In the genomic region with DNA sequence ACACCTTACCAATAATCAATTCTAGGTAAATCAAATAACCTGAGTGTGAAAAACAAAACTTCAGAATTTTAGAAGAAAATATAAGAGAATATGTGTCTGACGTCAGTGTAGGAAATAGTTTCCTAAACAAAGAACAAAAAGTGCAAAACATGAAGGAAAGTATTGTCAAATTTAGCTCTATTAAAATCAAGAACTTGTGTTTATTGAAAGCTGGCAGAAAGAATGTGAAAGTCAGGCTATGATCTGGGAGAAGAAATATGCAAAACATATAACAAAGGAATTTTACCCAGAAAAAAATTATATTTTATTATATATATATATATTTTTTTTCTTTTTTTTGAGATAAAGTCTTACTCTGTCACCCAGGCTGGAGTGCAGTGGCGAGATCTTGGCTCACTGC, we compare ENCODE assay signal across 20 cellular contexts.
"Had no signal": no experiment of that assay in that cellular context is flagged by ENCODE, and none has a peak within 500 bp of the region (broad histone marks: within the 10 kb centered on the region; RNA-seq: fewer than 3 reads in every experiment).

No MANE protein-coding gene starts in this region.

- H3K4me3 ChIP-seq: lower lobe of right lung, ovary, psoas muscle, sigmoid colon, spleen, testis, tibial nerve, upper lobe of left lung had no signal

- H3K27ac ChIP-seq: lower lobe of right lung, ovary, psoas muscle, sigmoid colon, spleen, testis, tibial nerve, upper lobe of left lung had no signal

- H3K27me3 ChIP-seq: ovary, sigmoid colon, spleen, testis, tibial nerve, upper lobe of left lung had no signal

- DNase-seq: effector CD8-positive, alpha-beta T cell; hypothalamus; immature natural killer cell; left ventricle myocardium superior; lower lobe of right lung; naive thymus-derived CD8-positive, alpha-beta T cell; nephron progenitor cell; occipital lobe; ovary; posterior cingulate gyrus; psoas muscle; right cardiac atrium; sigmoid colon; spleen; stimulated activated CD4-positive, alpha-beta T cell treated with anti-CD3 and anti-CD28 coated beads, Interleukin-4, amount 100 ng/mL, for 4 hours; stimulated activated naive CD8-positive, alpha-beta T cell treated with anti-CD3 and anti-CD28 coated beads, Interleukin-15, Interleukin-2, amounts not matched to agents 100 U/mL and 50 U/mL, for 24 hours; substantia nigra; testis; upper lobe of left lung had no signal

- H3K9me3 ChIP-seq: lower lobe of right lung, ovary, psoas muscle, sigmoid colon, spleen, testis, tibial nerve, upper lobe of left lung had no signal

- H3K4me1 ChIP-seq: lower lobe of right lung, psoas muscle, sigmoid colon, testis, upper lobe of left lung had no signal

- H3K36me3 ChIP-seq: lower lobe of right lung, ovary, sigmoid colon, spleen, tibial nerve, upper lobe of left lung had no signal
